Comparison of ENCODE assay signal across 15 cellular contexts in genomic region chr1:184150776-184151531, GRCh38.
DNase-seq lines count a peak whose midpoint lies in the region; ATAC-seq, FAIRE-seq and TF ChIP-seq lines count a peak whose summit lies in the region.
"Had no signal": no experiment of that assay in that cellular context is flagged by ENCODE, and none has a peak within 500 bp of the region (broad histone marks: within the 10 kb centered on the region; RNA-seq: fewer than 3 reads in every experiment).

No MANE protein-coding gene starts in this region.

- H2AFZ ChIP-seq in astrocyte (ENCODE audit: low read depth, low read length): peak overlapping the region; percentile 2

- intact Hi-C loops in Right ventricle myocardium inferior (cut with DNase I): loop anchor here (5.0 kb wide), 1 partner anchor 69 kb away; no protein-coding TSS in a partner anchor

- no peaks in the 10 kb centered on the region for H4K20me1 ChIP-seq in BLaER1 treated with 17β-estradiol and CSF1 and Interleukin-3, amounts not matched to agents 10 nM and 100 nM
- H4K20me1 ChIP-seq in astrocyte (ENCODE audit: insufficient read depth, low read length): no peaks in the 10 kb centered on the region

- H3K36me3 ChIP-seq in BLaER1 treated with 17β-estradiol and CSF1 and Interleukin-3, amounts not matched to agents 10 nM and 100 nM: no peaks in the 10 kb centered on the region
- no peaks in the 10 kb centered on the region for H3K36me3 ChIP-seq in astrocyte (ENCODE audit: insufficient read depth, low read length)

- TF ChIP-seq CTCF in astrocyte (IDR thresholded peaks at IDR 0.05; ENCODE audit: insufficient read depth, low read depth, low read length): no peak

- H3K9ac ChIP-seq in BLaER1 treated with 17β-estradiol and CSF1 and Interleukin-3, amounts not matched to agents 10 nM and 100 nM: peak overlapping the region in 3 of 11 experiments; percentile 2 to 81 (median 49); a peak in 6 of 22 replicates
- no peak overlapping the region for H3K9ac ChIP-seq in astrocyte (ENCODE audit: low read length)

- H3K79me2 ChIP-seq in astrocyte (ENCODE audit: insufficient read depth, low read length): no peaks in the 10 kb centered on the region

- no peak overlapping the region for H3K4me3 Mint-ChIP-seq in astrocyte (ENCODE audit: unreplicated experiment)
- H3K4me3 Mint-ChIP-seq: stimulated activated naive CD8-positive, alpha-beta T cell treated with anti-CD3 and anti-CD28 coated beads, Interleukin-15, Interleukin-2, amounts not matched to agents 100 ng/mL and 50 ng/mL, for 24 hours had no signal

- FAIRE-seq in astrocyte (lab: Jason Lieb, UNC): peak; percentile 58

- peaks cover 0 to 10% (median 0%) of the 10 kb centered on the region in 11 experiments; a peak in 2 of 22 replicates for H3K9me3 ChIP-seq in BLaER1 treated with 17β-estradiol and CSF1 and Interleukin-3, amounts not matched to agents 10 nM and 100 nM (replicated peaks in 1 of 11)
- no peaks in the 10 kb centered on the region for H3K9me3 ChIP-seq in astrocyte (ENCODE audit: insufficient read depth, low read depth, low read length)

- no peak overlapping the region for H3K27ac Mint-ChIP-seq in astrocyte (ENCODE audit: unreplicated experiment)
- H3K27ac Mint-ChIP-seq: stimulated activated naive CD8-positive, alpha-beta T cell treated with anti-CD3 and anti-CD28 coated beads, Interleukin-15, Interleukin-2, amounts not matched to agents 100 ng/mL and 50 ng/mL, for 24 hours had no signal

- H3K36me3 Mint-ChIP-seq in astrocyte (ENCODE audit: low read depth, unreplicated experiment): no peaks in the 10 kb centered on the region

- H3K4me1 ChIP-seq in BLaER1 treated with 17β-estradiol and CSF1 and Interleukin-3, amounts not matched to agents 10 nM and 100 nM: peaks cover 16 to 84% (median 58%) of the 10 kb centered on the region in 10 experiments
- H3K4me1 ChIP-seq in astrocyte (ENCODE audit: insufficient read depth, low read length): peaks cover 8% of the 10 kb centered on the region

- H3K27me3 ChIP-seq in BLaER1 treated with 17β-estradiol and CSF1 and Interleukin-3, amounts not matched to agents 10 nM and 100 nM: no peaks in the 10 kb centered on the region
- no peaks in the 10 kb centered on the region for H3K27me3 ChIP-seq in astrocyte (ENCODE audit: insufficient read depth, low read length)

- H3K9me3 Mint-ChIP-seq in astrocyte (ENCODE audit: unreplicated experiment): peaks cover 13% of the 10 kb centered on the region
- H3K9me3 Mint-ChIP-seq: stimulated activated naive CD8-positive, alpha-beta T cell treated with anti-CD3 and anti-CD28 coated beads, Interleukin-15, Interleukin-2, amounts not matched to agents 100 ng/mL and 50 ng/mL, for 24 hours had no signal

- DNase-seq in astrocyte (ENCODE audit: low read depth) (peak; percentile 74), Right ventricle myocardium inferior (ENCODE audit: missing footprints) (no peak), renal cortical epithelial cell (ENCODE audit: low read depth) (peak; percentile 80), SW 1271 (lab: John Stamatoyannopoulos, UW) (no peak), NK-92 (lab: John Stamatoyannopoulos, UW; ENCODE audit: unreplicated experiment) (no peak), NCI-H748 treated with DMSO at 0.1 percent for 48 hours (lab: John Stamatoyannopoulos, UW) (no peak), NAMALWA (ENCODE audit: low spot score) (no peak)
- DNase-seq: AML-193; kidney glomerular epithelial cell; NCI-H2081; occipital lobe; stimulated activated CD4-positive, alpha-beta T cell treated with anti-CD3 and anti-CD28 coated beads, Interleukin-2, amount 100 ng/mL, for 48 hours had no signal

- peak overlapping the region; percentile 77 to 96 (median 89); a peak in 20 of 22 replicates for H3K4me2 ChIP-seq in BLaER1 treated with 17β-estradiol and CSF1 and Interleukin-3, amounts not matched to agents 10 nM and 100 nM
- no peak overlapping the region for H3K4me2 ChIP-seq in astrocyte (ENCODE audit: low read length)

- peak overlapping the region in 9 of 11 experiments; percentile 62 to 94 (median 79); a peak in 17 of 22 replicates for H3K27ac ChIP-seq in BLaER1 treated with 17β-estradiol and CSF1 and Interleukin-3, amounts not matched to agents 10 nM and 100 nM
- H3K27ac ChIP-seq in astrocyte (ENCODE audit: low read depth, low read length): no peak overlapping the region
- H3K27ac ChIP-seq: epithelial cell of prostate had no signal

- ATAC-seq in Right ventricle myocardium inferior: peak; percentile 38

- H3K27me3 Mint-ChIP-seq in astrocyte (ENCODE audit: low read depth, unreplicated experiment): peaks cover 9% of the 10 kb centered on the region

- H3K4me1 Mint-ChIP-seq in astrocyte (ENCODE audit: low read depth, unreplicated experiment): peaks cover 9% of the 10 kb centered on the region

- peak overlapping the region in 2 of 10 experiments; percentile 54 to 63; a peak in 1 of 20 replicates for H3K4me3 ChIP-seq in BLaER1 treated with 17β-estradiol and CSF1 and Interleukin-3, amounts not matched to agents 10 nM and 100 nM
- no peak overlapping the region for H3K4me3 ChIP-seq in astrocyte (ENCODE audit: insufficient read depth, low read depth, low read length)

Comparison
In these comparisons a context has a peak if more than half of its experiments do, and no peak if none do; other contexts are left out.
1. DNase-seq: peak in astrocyte (single experiment) and renal cortical epithelial cell (single experiment); none in Right ventricle myocardium inferior (single experiment), SW 1271 (0 of 2), NK-92 (single experiment), NCI-H748 treated with DMSO at 0.1 percent for 48 hours (single experiment) and NAMALWA (single experiment).